ENCODE assay signal across 8 cellular contexts in the genomic region with DNA sequence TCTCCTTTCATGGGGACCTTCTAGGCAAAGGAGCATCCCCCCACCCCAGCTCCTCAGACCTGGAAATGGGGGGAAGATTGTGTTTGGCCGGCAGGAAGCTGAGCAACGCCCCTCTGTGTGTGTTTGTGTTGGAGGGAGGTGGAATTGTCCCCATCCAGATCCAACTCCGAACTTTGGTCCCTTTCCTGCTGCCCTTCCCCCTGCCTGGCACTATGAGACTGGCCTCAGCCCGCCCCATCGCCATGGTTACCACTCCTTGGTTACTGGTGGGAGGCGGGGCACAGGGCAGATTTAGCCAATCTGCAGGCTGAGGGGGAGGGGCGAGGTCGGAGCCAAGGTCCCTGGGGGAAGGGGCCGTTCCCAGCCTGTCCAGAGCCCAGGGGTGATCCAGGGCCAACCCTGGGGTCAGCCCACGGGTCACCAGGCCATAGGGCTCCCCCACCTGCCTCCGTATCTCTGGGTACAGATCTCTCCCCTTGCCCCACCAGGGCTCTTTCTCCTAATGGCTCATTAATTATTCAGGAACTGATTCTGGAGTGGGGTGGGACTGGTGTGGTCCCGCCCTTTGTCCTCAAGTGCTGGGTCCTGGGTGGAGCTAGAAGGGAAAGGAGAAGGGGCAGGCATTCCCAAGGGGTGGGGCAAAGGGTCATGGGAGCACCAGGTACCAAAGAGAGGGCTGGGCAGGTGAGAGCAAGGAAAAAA. TPM values are rescaled to one million over a fixed set of nuclear protein-coding genes. Genes with fewer than 3 reads are reported as not detected.
DNase-seq lines count a peak whose midpoint lies in the region; ATAC-seq lines count a peak whose summit lies in the region.

No MANE protein-coding gene starts in this region.

- H3K27ac Mint-ChIP-seq in activated CD8-positive, alpha-beta memory T cell treated with anti-CD3 and anti-CD28 coated beads, Interleukin-2, amount 10 ng/mL, durations not matched to agents 7 days and 5 days: no peak overlapping the region

- CTCF ChIA-PET in activated CD8-positive, alpha-beta memory T cell treated with anti-CD3 and anti-CD28 coated beads, Interleukin-2, amount 10 ng/mL, durations not matched to agents 7 days and 5 days (lab: Charles Lee): no interaction called here

- no peaks in the 10 kb centered on the region for H3K9me3 ChIP-seq in MG63

- no peaks in the 10 kb centered on the region for H3K27me3 ChIP-seq in MG63

- no peaks in the 10 kb centered on the region for H3K36me3 ChIP-seq in MG63

- DNase-seq in C1 segment of cervical spinal cord (lab: John Stamatoyannopoulos, UW) (peak in 11 of 14 donors; percentile 27 to 80 (median 64)), MG63 (peak; percentile 9), caudate nucleus (lab: John Stamatoyannopoulos, UW) (peak in 56 of 61 donors; percentile 14 to 86 (median 67)), midbrain (lab: John Stamatoyannopoulos, UW) (peak; percentile 83), germinal center (ENCODE audit: low spot score) (no peak)
- no peak for DNase-seq in activated CD8-positive, alpha-beta memory T cell treated with anti-CD3 and anti-CD28 coated beads, Interleukin-2, amount 10 ng/mL, durations not matched to agents 7 days and 5 days
- DNase-seq in activated naive CD4-positive, alpha-beta T cell treated with Interleukin-2 at 50 U/mL for 16 hours: no peak
- no peak for DNase-seq in stimulated activated CD4-positive, alpha-beta T cell treated with anti-CD3 and anti-CD28 coated beads, Interleukin-4, amount 100 ng/mL, for 1 hour

- no peak overlapping the region for H3K4me3 ChIP-seq in MG63

- H3K9me3 Mint-ChIP-seq in activated CD8-positive, alpha-beta memory T cell treated with anti-CD3 and anti-CD28 coated beads, Interleukin-2, amount 10 ng/mL, durations not matched to agents 7 days and 5 days (ENCODE audit: low read depth): no peaks in the 10 kb centered on the region

- peaks cover 5% of the 10 kb centered on the region for H3K4me1 Mint-ChIP-seq in activated CD8-positive, alpha-beta memory T cell treated with anti-CD3 and anti-CD28 coated beads, Interleukin-2, amount 10 ng/mL, durations not matched to agents 7 days and 5 days

- no peak for ATAC-seq in activated CD8-positive, alpha-beta memory T cell treated with anti-CD3 and anti-CD28 coated beads, Interleukin-2, amount 10 ng/mL, durations not matched to agents 7 days and 5 days

- peak overlapping the region; percentile 58 for H3K27ac ChIP-seq in caudate nucleus (ENCODE audit: low read depth, low read length)

- peaks cover 5% of the 10 kb centered on the region for H3K27me3 Mint-ChIP-seq in activated CD8-positive, alpha-beta memory T cell treated with anti-CD3 and anti-CD28 coated beads, Interleukin-2, amount 10 ng/mL, durations not matched to agents 7 days and 5 days

- no peak overlapping the region for H3K4me3 Mint-ChIP-seq in activated CD8-positive, alpha-beta memory T cell treated with anti-CD3 and anti-CD28 coated beads, Interleukin-2, amount 10 ng/mL, durations not matched to agents 7 days and 5 days

- H3K36me3 Mint-ChIP-seq in activated CD8-positive, alpha-beta memory T cell treated with anti-CD3 and anti-CD28 coated beads, Interleukin-2, amount 10 ng/mL, durations not matched to agents 7 days and 5 days: no peaks in the 10 kb centered on the region

RNA-seq across cellular contexts. Expression of a gene that starts 15.2 kb away (rescaled TPM):
- total RNA-seq in MG63 (2014; rRNA removed; shearing (Covaris generic); ENCODE audit: low replicate concordance): 28.5 and 33.0 TPM in 2 replicates
- under 1 TPM; 0.23 to 0.41 TPM for total RNA-seq in activated CD8-positive, alpha-beta memory T cell treated with anti-CD3 and anti-CD28 coated beads, Interleukin-2, amount 10 ng/mL, durations not matched to agents 7 days and 5 days

Comparison
In these comparisons a context has a peak if more than half of its experiments do, and no peak if none do; other contexts are left out.
1. DNase-seq: peak in C1 segment of cervical spinal cord (11 of 14), MG63 (single experiment), caudate nucleus (56 of 61) and midbrain (single experiment); none in germinal center (single experiment), activated CD8-positive, alpha-beta memory T cell treated with anti-CD3 and anti-CD28 coated beads, Interleukin-2, amount 10 ng/mL, durations not matched to agents 7 days and 5 days (single experiment), activated naive CD4-positive, alpha-beta T cell treated with Interleukin-2 at 50 U/mL for 16 hours (single experiment) and stimulated activated CD4-positive, alpha-beta T cell treated with anti-CD3 and anti-CD28 coated beads, Interleukin-4, amount 100 ng/mL, for 1 hour (single experiment).
2. RNA of a gene that starts 15.2 kb away (total RNA-seq): 28.5 to 33.0 TPM in MG63; 0.23 to 0.41 TPM in activated CD8-positive, alpha-beta memory T cell treated with anti-CD3 and anti-CD28 coated beads, Interleukin-2, amount 10 ng/mL, durations not matched to agents 7 days and 5 days; every median in the first group is over 10 times any median in the second.